25 cellular contexts compared by ENCODE assay signal in genomic region chr7:2594599-2594998, GRCh38. TPM values are rescaled to one million over a fixed set of nuclear protein-coding genes. Genes with fewer than 3 reads are reported as not detected.
DNase-seq lines count a peak whose midpoint lies in the region; ATAC-seq, FAIRE-seq and TF ChIP-seq lines count a peak whose summit lies in the region.
"Had no signal": no experiment of that assay in that cellular context is flagged by ENCODE, and none has a peak within 500 bp of the region (broad histone marks: within the 10 kb centered on the region; RNA-seq: fewer than 3 reads in every experiment).

No MANE protein-coding gene starts in this region.

- H3K27me3 ChIP-seq in BLaER1: no peaks in the 10 kb centered on the region
- peaks cover 0 to 24% (median 0%) of the 10 kb centered on the region in 11 experiments; a peak in 10 of 22 replicates for H3K27me3 ChIP-seq in BLaER1 treated with 17β-estradiol and CSF1 and Interleukin-3, amounts not matched to agents 10 nM and 100 nM
- H3K27me3 ChIP-seq: BE2C had no signal

- CTCF ChIA-PET in T-cell (lab: Charles Lee): no interaction called here

- TF ChIP-seq CTCF in neural crest cell (conservative IDR thresholded peaks at IDR 0.05) (no peak), CD14-positive monocyte (IDR thresholded peaks at IDR 0.05) (no peak)

- peaks cover 82% of the 10 kb centered on the region for H3K36me3 ChIP-seq in BLaER1
- H3K36me3 ChIP-seq in BLaER1 treated with 17β-estradiol and CSF1 and Interleukin-3, amounts not matched to agents 10 nM and 100 nM: peaks cover 20 to 76% (median 63%) of the 10 kb centered on the region in 11 experiments

- peaks cover 54% of the 10 kb centered on the region for H3K4me1 ChIP-seq in BLaER1
- H3K4me1 ChIP-seq in BLaER1 treated with 17β-estradiol and CSF1 and Interleukin-3, amounts not matched to agents 10 nM and 100 nM: peaks cover 18 to 47% (median 33%) of the 10 kb centered on the region in 10 experiments
- H3K4me1 ChIP-seq: BE2C had no signal

- no peak overlapping the region for H3K4me3 ChIP-seq in BLaER1
- H3K4me3 ChIP-seq in BLaER1 treated with 17β-estradiol and CSF1 and Interleukin-3, amounts not matched to agents 10 nM and 100 nM: no peak overlapping the region; a peak in 1 of 20 replicates
- H3K4me3 ChIP-seq: GM12878 had no signal

- peak overlapping the region; percentile 85 for H3K4me2 ChIP-seq in BLaER1
- peak overlapping the region; percentile 63 to 92 (median 88); a peak in 21 of 22 replicates for H3K4me2 ChIP-seq in BLaER1 treated with 17β-estradiol and CSF1 and Interleukin-3, amounts not matched to agents 10 nM and 100 nM

- no peaks in the 10 kb centered on the region for H3K9me3 Mint-ChIP-seq in neural crest cell
- no peaks in the 10 kb centered on the region for H3K9me3 Mint-ChIP-seq in CD14-positive monocyte
- no peaks in the 10 kb centered on the region for H3K9me3 Mint-ChIP-seq in T-cell
- H3K9me3 Mint-ChIP-seq: CD4-positive, alpha-beta memory T cell; CD8-positive, alpha-beta memory T cell had no signal

- H3K4me3 Mint-ChIP-seq in neural crest cell (no peak overlapping the region), CD14-positive monocyte (no peak overlapping the region), T-cell (no peak overlapping the region)
- H3K4me3 Mint-ChIP-seq: CD4-positive, alpha-beta memory T cell; CD8-positive, alpha-beta memory T cell had no signal

- POLR2A ChIA-PET in T-cell (lab: Charles Lee): no interaction called here

- H3K4me1 Mint-ChIP-seq in neural crest cell (no peaks in the 10 kb centered on the region), CD14-positive monocyte (no peaks in the 10 kb centered on the region), T-cell (no peaks in the 10 kb centered on the region)
- H3K4me1 Mint-ChIP-seq: CD4-positive, alpha-beta memory T cell; CD8-positive, alpha-beta memory T cell had no signal

- H4K20me1 ChIP-seq in BLaER1: peaks cover 6% of the 10 kb centered on the region; the same call in 1 of the 2 replicates
- H4K20me1 ChIP-seq in BLaER1 treated with 17β-estradiol and CSF1 and Interleukin-3, amounts not matched to agents 10 nM and 100 nM: peaks cover 0 to 8% (median 0%) of the 10 kb centered on the region in 11 experiments; a peak in 4 of 22 replicates

- H3K36me3 Mint-ChIP-seq in neural crest cell (ENCODE audit: low read depth) (peaks cover 9% of the 10 kb centered on the region), CD14-positive monocyte (peaks cover 67 to 92% of the 10 kb centered on the region in 2 donors), T-cell (peaks cover 28% of the 10 kb centered on the region)

- ATAC-seq in GM18520 (IDR thresholded peaks at IDR 0.05; ENCODE audit: unreplicated experiment) (no peak), T-cell (replicated peaks in 1 of 4) (no peak)
- ATAC-seq: GM12878 had no signal

- intact Hi-C loops in CD14-positive monocyte (cut with micrococcal nuclease): no loop called here

- no peak for DNase-seq in neural crest cell (ENCODE audit: low read depth, low spot score)
- no peak for DNase-seq in urothelium cell line (ENCODE audit: low spot score)
- DNase-seq in CD14-positive monocyte (ENCODE audit: low spot score): no peak
- DNase-seq in T-cell: no peak
- DNase-seq: 8988T; ACHN; BE2C; C1 segment of cervical spinal cord; CD4-positive, alpha-beta memory T cell; CD8-positive, alpha-beta memory T cell; COR-L47; DMS 273 treated with DMSO at 0.1 percent for 48 hours; DMS153; DMS53; DMS79; DND-41; EL; GDM1 had no signal

- H3K27me3 Mint-ChIP-seq in neural crest cell (ENCODE audit: low read depth) (no peaks in the 10 kb centered on the region), CD14-positive monocyte (ENCODE audit: low read depth in 3 of 3) (no peaks in the 10 kb centered on the region), T-cell (no peaks in the 10 kb centered on the region)
- H3K27me3 Mint-ChIP-seq: CD4-positive, alpha-beta memory T cell; CD8-positive, alpha-beta memory T cell had no signal

- no peaks in the 10 kb centered on the region for H3K9me3 ChIP-seq in BLaER1
- no peaks in the 10 kb centered on the region for H3K9me3 ChIP-seq in BLaER1 treated with 17β-estradiol and CSF1 and Interleukin-3, amounts not matched to agents 10 nM and 100 nM (replicated peaks in 1 of 11)
- H3K9me3 ChIP-seq: BE2C had no signal

- H3K27ac ChIP-seq in BLaER1: peak overlapping the region; percentile 36; the same call in 1 of the 2 replicates
- H3K27ac ChIP-seq in BLaER1 treated with 17β-estradiol and CSF1 and Interleukin-3, amounts not matched to agents 10 nM and 100 nM: no peak overlapping the region; a peak in 1 of 22 replicates

- H3K9ac ChIP-seq in BLaER1: peak overlapping the region; percentile 4; the same call in 1 of the 2 replicates
- peak overlapping the region in 4 of 11 experiments; percentile 5 to 52 (median 42); a peak in 7 of 22 replicates for H3K9ac ChIP-seq in BLaER1 treated with 17β-estradiol and CSF1 and Interleukin-3, amounts not matched to agents 10 nM and 100 nM

- H3K27ac Mint-ChIP-seq in neural crest cell (ENCODE audit: unreplicated experiment) (peak overlapping the region; percentile 8), CD14-positive monocyte (peak overlapping the region in 2 of 7 donors; percentile 12 to 63), T-cell (no peak overlapping the region)
- H3K27ac Mint-ChIP-seq: CD8-positive, alpha-beta memory T cell had no signal

- FAIRE-seq in urothelium cell line (lab: Jason Lieb, UNC): peak; percentile 5
- FAIRE-seq: A204.1, GM12878, GM12892, GM18507 had no signal

RNA-seq across cellular contexts. Expression of gene IQCE, which starts 35.8 kb away (rescaled TPM):
- 18.4 and 22.4 TPM in 2 replicates for total RNA-seq in neural crest cell
- 1 to 10 TPM; 1.8 to 3.0 TPM for polyA plus RNA-seq in CD14-positive monocyte
- 10 to 100 TPM in 1 of 5 donors, 1 to 10 TPM in 4; 4.5 to 11.7 (median 8.0) TPM for total RNA-seq in T-cell

RNA-seq across cellular contexts. Expression of gene TTYH3, which starts 37.2 kb away (rescaled TPM):
- total RNA-seq in neural crest cell (225 and 237 TPM in 2 replicates), T-cell (10 to 100 TPM; 11.5 to 17.7 (median 14.5) TPM)
- polyA plus RNA-seq in CD14-positive monocyte: 10 to 100 TPM; 13.4 to 17.4 TPM

RNA-seq across cellular contexts. Expression of gene BRAT1, which starts 39.3 kb away (rescaled TPM):
- total RNA-seq in neural crest cell (47.3 and 52.7 TPM in 2 replicates), T-cell (10 to 100 TPM; 23.6 to 46.2 (median 43.1) TPM)
- 10 to 100 TPM; 31.6 to 32.5 TPM for polyA plus RNA-seq in CD14-positive monocyte

Comparison
In these comparisons a context has a peak if more than half of its experiments do, and no peak if none do; other contexts are left out.
1. RNA of gene TTYH3, which starts 37.2 kb away (total RNA-seq): 225 to 237 TPM in neural crest cell; 11.5 to 17.7 TPM in T-cell; every median in the first group is over 10 times any median in the second.